Comparison of ENCODE assay signal across 8 cellular contexts in genomic region chr7:140342732-140343514, GRCh38. TPM values are rescaled to one million over a fixed set of nuclear protein-coding genes. Genes with fewer than 3 reads are reported as not detected.
DNase-seq lines count a peak whose midpoint lies in the region; ATAC-seq and TF ChIP-seq lines count a peak whose summit lies in the region.

No MANE protein-coding gene starts in this region.

- H3K4me2 ChIP-seq in BLaER1 treated with 17β-estradiol and CSF1 and Interleukin-3, amounts not matched to agents 10 nM and 100 nM = peak overlapping the region in 7 of 11 experiments; percentile 3 to 82 (median 60); a peak in 11 of 22 replicates

- H3K9ac ChIP-seq in BLaER1 treated with 17β-estradiol and CSF1 and Interleukin-3, amounts not matched to agents 10 nM and 100 nM = peak overlapping the region in 3 of 11 experiments; percentile 23 to 56 (median 48); a peak in 3 of 22 replicates

- no peaks in the 10 kb centered on the region; a peak in 1 of 22 replicates for H3K9me3 ChIP-seq in BLaER1 treated with 17β-estradiol and CSF1 and Interleukin-3, amounts not matched to agents 10 nM and 100 nM (replicated peaks in 1 of 11)
- no peaks in the 10 kb centered on the region for H3K9me3 ChIP-seq in SJCRH30 (replicated peaks)

- no peaks in the 10 kb centered on the region for H3K27me3 ChIP-seq in BLaER1 treated with 17β-estradiol and CSF1 and Interleukin-3, amounts not matched to agents 10 nM and 100 nM
- no peaks in the 10 kb centered on the region for H3K27me3 ChIP-seq in SJCRH30

- no peak for ATAC-seq in HG03457 (IDR thresholded peaks at IDR 0.05; ENCODE audit: unreplicated experiment)

- H3K4me3 ChIP-seq in BLaER1 treated with 17β-estradiol and CSF1 and Interleukin-3, amounts not matched to agents 10 nM and 100 nM = no peak overlapping the region
- H3K4me3 ChIP-seq in SJCRH30 (no peak overlapping the region), fibroblast of pulmonary artery (replicated peaks; ENCODE audit: low read depth, low read length) (no peak overlapping the region)

- H3K36me3 ChIP-seq in BLaER1 treated with 17β-estradiol and CSF1 and Interleukin-3, amounts not matched to agents 10 nM and 100 nM = peaks cover 68 to 100% (median 94%) of the 10 kb centered on the region in 11 experiments
- peaks cover 2% of the 10 kb centered on the region; the same call in 1 of the 2 replicates for H3K36me3 ChIP-seq in SJCRH30

- H3K4me1 ChIP-seq in BLaER1 treated with 17β-estradiol and CSF1 and Interleukin-3, amounts not matched to agents 10 nM and 100 nM = peaks cover 0 to 26% (median 18%) of the 10 kb centered on the region in 10 experiments; a peak in 18 of 20 replicates
- H3K4me1 ChIP-seq in SJCRH30 = no peaks in the 10 kb centered on the region

- TF ChIP-seq CTCF in fibroblast of pulmonary artery (IDR thresholded peaks at IDR 0.05; ENCODE audit: low read length, missing control alignments) = peak; percentile 45

- DNase-seq in HCEC 1CT (peak; percentile 19), SJCRH30 (peak; percentile 13 to 48), fibroblast of pulmonary artery (ENCODE audit: low read depth) (peak; percentile 46), posterior cingulate gyrus (peak in 8 of 10 donors; percentile 39 to 92 (median 62)), NK-92 (lab: John Stamatoyannopoulos, UW; ENCODE audit: unreplicated experiment) (no peak)
- no peak for DNase-seq in stimulated activated CD4-positive, alpha-beta T cell treated with anti-CD3 and anti-CD28 coated beads, Interleukin-2, amount 100 ng/mL, for 48 hours

- H4K20me1 ChIP-seq in BLaER1 treated with 17β-estradiol and CSF1 and Interleukin-3, amounts not matched to agents 10 nM and 100 nM = peaks cover 0 to 62% (median 0%) of the 10 kb centered on the region in 11 experiments; a peak in 7 of 22 replicates

- H3K27ac ChIP-seq in BLaER1 treated with 17β-estradiol and CSF1 and Interleukin-3, amounts not matched to agents 10 nM and 100 nM = peak overlapping the region in 8 of 11 experiments; percentile 10 to 61 (median 46); a peak in 11 of 22 replicates
- H3K27ac ChIP-seq in SJCRH30 = no peak overlapping the region

- intact Hi-C loops in posterior cingulate gyrus (cut with DNase I) = no loop called here

RNA-seq across cellular contexts. Expression of gene SLC37A3, which starts 55.4 kb away (rescaled TPM):
- total RNA-seq in SJCRH30 (2014; rRNA removed; shearing (Covaris generic)) = 19.5 and 26.1 TPM in 2 replicates

Comparison
In these comparisons a context has a peak if more than half of its experiments do, and no peak if none do; other contexts are left out.
1. DNase-seq: peak in HCEC 1CT (single experiment), SJCRH30 (2 of 2), fibroblast of pulmonary artery (single experiment) and posterior cingulate gyrus (8 of 10); none in NK-92 (single experiment) and stimulated activated CD4-positive, alpha-beta T cell treated with anti-CD3 and anti-CD28 coated beads, Interleukin-2, amount 100 ng/mL, for 48 hours (0 of 2).